6 cellular contexts compared by ENCODE assay signal in the genomic region with DNA sequence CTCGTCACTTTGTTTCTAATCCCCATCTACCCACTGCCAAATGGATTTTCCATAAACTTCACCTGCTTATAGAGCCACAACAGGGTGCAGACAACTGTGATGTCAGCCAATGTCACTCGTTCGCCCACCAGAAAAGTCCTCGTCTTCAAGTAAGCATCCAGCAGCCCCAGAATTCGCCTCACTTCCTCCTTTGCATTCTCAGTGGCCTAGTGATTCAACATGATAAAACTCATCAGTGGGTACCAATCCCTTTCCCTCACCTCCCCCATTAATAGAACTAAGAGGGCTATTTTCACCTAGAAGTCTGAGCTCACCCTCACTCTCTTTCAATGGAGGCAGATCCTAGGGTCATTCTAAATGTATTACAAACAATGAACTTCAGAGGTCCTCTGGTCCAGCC. TPM values are rescaled to one million over a fixed set of nuclear protein-coding genes. Genes with fewer than 3 reads are reported as not detected.
DNase-seq lines count a peak whose midpoint lies in the region; ATAC-seq and TF ChIP-seq lines count a peak whose summit lies in the region.
"Not testable (repeated sequence)": the region's sequence is repeated elsewhere in the genome, so short reads cannot be mapped to it uniquely, and the experiment has no call there.

No MANE protein-coding gene starts in this region.

- POLR2A ChIA-PET in T-cell (lab: Charles Lee): not testable (repeated sequence)

- H3K4me3 Mint-ChIP-seq in HFFc6 (peak overlapping the region; percentile 98), T-cell (peak overlapping the region in 2 of 3 donors; percentile 14 to 95), endothelial cell (ENCODE audit: unreplicated experiment) (peak overlapping the region; percentile 81), osteocyte (ENCODE audit: unreplicated experiment) (peak overlapping the region; percentile 2)
- H3K4me3 Mint-ChIP-seq in activated T-helper 2 cell treated with anti-CD3 and anti-CD28 coated beads, Interferon-gamma antibody, Interleukin-2, Interleukin-4, amounts not matched to agents 10 μg/mL and 5 μg/mL and 100 μg/mL, durations not matched to agents 14 hours and 24 hours and 36 hours (ENCODE audit: low read depth): peak overlapping the region; percentile 48

- H3K36me3 Mint-ChIP-seq in HFFc6 (ENCODE audit: low read depth) (peaks cover 44% of the 10 kb centered on the region), T-cell (peaks cover 46% of the 10 kb centered on the region), endothelial cell (ENCODE audit: low read depth, unreplicated experiment) (peaks cover 58% of the 10 kb centered on the region), osteocyte (ENCODE audit: unreplicated experiment) (peaks cover 44% of the 10 kb centered on the region)
- peaks cover 89% of the 10 kb centered on the region for H3K36me3 Mint-ChIP-seq in activated T-helper 2 cell treated with anti-CD3 and anti-CD28 coated beads, Interferon-gamma antibody, Interleukin-2, Interleukin-4, amounts not matched to agents 10 μg/mL and 5 μg/mL and 100 μg/mL, durations not matched to agents 14 hours and 24 hours and 36 hours (ENCODE audit: low read depth)

- H3K27me3 ChIP-seq in BLaER1: not testable (repeated sequence)

- H4K20me1 ChIP-seq in BLaER1: peaks cover 75% of the 10 kb centered on the region

- DNase-seq in HFFc6; T-cell; activated T-helper 2 cell treated with anti-CD3 and anti-CD28 coated beads, Interferon-gamma antibody, Interleukin-2, Interleukin-4, amounts not matched to agents 10 μg/mL and 5 μg/mL and 100 μg/mL, durations not matched to agents 14 hours and 24 hours and 36 hours (ENCODE audit: low spot score); endothelial cell (ENCODE audit: low spot score); osteocyte (ENCODE audit: extremely low spot score, unreplicated experiment): not testable (repeated sequence)

- intact Hi-C loops in activated T-helper 2 cell treated with anti-CD3 and anti-CD28 coated beads, Interferon-gamma antibody, Interleukin-2, Interleukin-4, amounts not matched to agents 10 μg/mL and 5 μg/mL and 100 μg/mL, durations not matched to agents 14 hours and 24 hours and 36 hours (cut with micrococcal nuclease): loop anchor here (5.0 kb wide), 1 partner anchor 41 kb away; a partner anchor contains a TSS

- H3K9me3 ChIP-seq in BLaER1: not testable (repeated sequence)

- H3K4me2 ChIP-seq in BLaER1: peak overlapping the region; percentile 93

- CTCF ChIA-PET in T-cell (lab: Charles Lee): interaction anchor here (0.5 to 1.9 kb wide), 4 partner anchors 11 to 146 kb away, joined by 4 to 8 read pairs (median 5); no protein-coding TSS in a partner anchor

- not testable (repeated sequence) for H3K9me3 Mint-ChIP-seq in HFFc6; T-cell; activated T-helper 2 cell treated with anti-CD3 and anti-CD28 coated beads, Interferon-gamma antibody, Interleukin-2, Interleukin-4, amounts not matched to agents 10 μg/mL and 5 μg/mL and 100 μg/mL, durations not matched to agents 14 hours and 24 hours and 36 hours; endothelial cell (ENCODE audit: unreplicated experiment); osteocyte (ENCODE audit: unreplicated experiment)

- H3K9ac ChIP-seq in BLaER1: peak overlapping the region; percentile 98; the same call in 1 of the 2 replicates

- not testable (repeated sequence) for H3K4me3 ChIP-seq in BLaER1

- H3K4me1 Mint-ChIP-seq in HFFc6 (ENCODE audit: low read depth) (peaks cover 63% of the 10 kb centered on the region), T-cell (peaks cover 60 to 72% (median 68%) of the 10 kb centered on the region in 3 donors), endothelial cell (ENCODE audit: unreplicated experiment) (peaks cover 50% of the 10 kb centered on the region), osteocyte (ENCODE audit: unreplicated experiment) (peaks cover 44% of the 10 kb centered on the region)
- peaks cover 48% of the 10 kb centered on the region for H3K4me1 Mint-ChIP-seq in activated T-helper 2 cell treated with anti-CD3 and anti-CD28 coated beads, Interferon-gamma antibody, Interleukin-2, Interleukin-4, amounts not matched to agents 10 μg/mL and 5 μg/mL and 100 μg/mL, durations not matched to agents 14 hours and 24 hours and 36 hours (ENCODE audit: low read depth)

- H3K27ac Mint-ChIP-seq in HFFc6 (peak overlapping the region; percentile 58), T-cell (peak overlapping the region; percentile 29 to 97), endothelial cell (ENCODE audit: unreplicated experiment) (peak overlapping the region; percentile 20), osteocyte (ENCODE audit: unreplicated experiment) (peak overlapping the region; percentile 66)
- H3K27ac Mint-ChIP-seq in activated T-helper 2 cell treated with anti-CD3 and anti-CD28 coated beads, Interferon-gamma antibody, Interleukin-2, Interleukin-4, amounts not matched to agents 10 μg/mL and 5 μg/mL and 100 μg/mL, durations not matched to agents 14 hours and 24 hours and 36 hours: peak overlapping the region; percentile 58

- H3K4me1 ChIP-seq in BLaER1: peaks cover 51% of the 10 kb centered on the region

- ATAC-seq in T-cell (replicated peaks in 1 of 4): not testable (repeated sequence)

- H3K36me3 ChIP-seq in BLaER1: peaks cover 76% of the 10 kb centered on the region

- H3K27me3 Mint-ChIP-seq in HFFc6 (ENCODE audit: insufficient read depth); T-cell; activated T-helper 2 cell treated with anti-CD3 and anti-CD28 coated beads, Interferon-gamma antibody, Interleukin-2, Interleukin-4, amounts not matched to agents 10 μg/mL and 5 μg/mL and 100 μg/mL, durations not matched to agents 14 hours and 24 hours and 36 hours (ENCODE audit: low read depth); endothelial cell (ENCODE audit: unreplicated experiment); osteocyte (ENCODE audit: unreplicated experiment): not testable (repeated sequence)

- TF ChIP-seq CTCF in HFFc6 (IDR thresholded peaks at IDR 0.05); endothelial cell (IDR thresholded peaks at IDR 0.05; ENCODE audit: unreplicated experiment); osteocyte (IDR thresholded peaks at IDR 0.05): not testable (repeated sequence)

- H3K27ac ChIP-seq in BLaER1: not testable (repeated sequence)

RNA-seq across cellular contexts. Expression of a gene that starts 2.8 kb away (rescaled TPM):
- total RNA-seq in HFFc6 (2021; fragmentation: NEBNext Ultra II Directional; extraction: Animal tissue kit (Norgen Biotek cat#: 25700)): 1,000 to 10,000 TPM; 1,302 to 1,474 (median 1,327) TPM
- total RNA-seq in T-cell (1,000 to 10,000 TPM; 1,908 to 2,187 (median 2,119) TPM), endothelial cell (ENCODE audit: unreplicated experiment) (1,951 TPM), osteocyte (1,404 TPM in 2 replicates)
- total RNA-seq in activated T-helper 2 cell treated with anti-CD3 and anti-CD28 coated beads, Interferon-gamma antibody, Interleukin-2, Interleukin-4, amounts not matched to agents 10 μg/mL and 5 μg/mL and 100 μg/mL, durations not matched to agents 14 hours and 24 hours and 36 hours: 1,369 and 1,395 TPM in 2 replicates

RNA-seq across cellular contexts. Expression of a gene that starts 20.4 kb away (rescaled TPM):
- 10 to 100 TPM; 14.6 to 18.0 (median 16.9) TPM for total RNA-seq in HFFc6 (2021; fragmentation: NEBNext Ultra II Directional; extraction: Animal tissue kit (Norgen Biotek cat#: 25700))
- 10 to 100 TPM; 35.2 to 56.0 (median 42.9) TPM for total RNA-seq in T-cell
- total RNA-seq in activated T-helper 2 cell treated with anti-CD3 and anti-CD28 coated beads, Interferon-gamma antibody, Interleukin-2, Interleukin-4, amounts not matched to agents 10 μg/mL and 5 μg/mL and 100 μg/mL, durations not matched to agents 14 hours and 24 hours and 36 hours: 29.9 and 41.7 TPM in 2 replicates
- 21.2 TPM for total RNA-seq in endothelial cell (ENCODE audit: unreplicated experiment)
- total RNA-seq in osteocyte: 12.7 and 15.6 TPM in 2 replicates

RNA-seq across cellular contexts. Expression of a gene that starts 24.3 kb away (rescaled TPM):
- 100 to 1,000 TPM; 426 to 589 (median 452) TPM for total RNA-seq in HFFc6 (2021; fragmentation: NEBNext Ultra II Directional; extraction: Animal tissue kit (Norgen Biotek cat#: 25700))
- total RNA-seq in T-cell (100 to 1,000 TPM; 267 to 636 (median 395) TPM), endothelial cell (ENCODE audit: unreplicated experiment) (136 TPM), osteocyte (462 and 503 TPM in 2 replicates)
- total RNA-seq in activated T-helper 2 cell treated with anti-CD3 and anti-CD28 coated beads, Interferon-gamma antibody, Interleukin-2, Interleukin-4, amounts not matched to agents 10 μg/mL and 5 μg/mL and 100 μg/mL, durations not matched to agents 14 hours and 24 hours and 36 hours: 105 and 108 TPM in 2 replicates

RNA-seq across cellular contexts. Expression of a gene that starts 30.8 kb away (rescaled TPM):
- total RNA-seq in HFFc6 (2021; fragmentation: NEBNext Ultra II Directional; extraction: Animal tissue kit (Norgen Biotek cat#: 25700)): 100 to 1,000 TPM in 2 of 6 experiments, 10 to 100 TPM in 4; 89.6 to 106 (median 95.8) TPM
- total RNA-seq in T-cell (100 to 1,000 TPM; 151 to 185 (median 184) TPM), endothelial cell (ENCODE audit: unreplicated experiment) (157 TPM), osteocyte (91.6 and 107 TPM in 2 replicates)
- 201 and 215 TPM in 2 replicates for total RNA-seq in activated T-helper 2 cell treated with anti-CD3 and anti-CD28 coated beads, Interferon-gamma antibody, Interleukin-2, Interleukin-4, amounts not matched to agents 10 μg/mL and 5 μg/mL and 100 μg/mL, durations not matched to agents 14 hours and 24 hours and 36 hours

RNA-seq across cellular contexts. Expression of a gene that starts 41.7 kb away (rescaled TPM):
- 10 to 100 TPM; 32.5 to 39.6 (median 36.4) TPM for total RNA-seq in HFFc6 (2021; fragmentation: NEBNext Ultra II Directional; extraction: Animal tissue kit (Norgen Biotek cat#: 25700))
- total RNA-seq in T-cell: 100 to 1,000 TPM; 160 to 372 (median 328) TPM
- 144 and 146 TPM in 2 replicates for total RNA-seq in activated T-helper 2 cell treated with anti-CD3 and anti-CD28 coated beads, Interferon-gamma antibody, Interleukin-2, Interleukin-4, amounts not matched to agents 10 μg/mL and 5 μg/mL and 100 μg/mL, durations not matched to agents 14 hours and 24 hours and 36 hours
- total RNA-seq in endothelial cell (ENCODE audit: unreplicated experiment): 98.6 TPM
- total RNA-seq in osteocyte: 78.8 and 80.9 TPM in 2 replicates

Comparison
In these comparisons a context has a peak if more than half of its experiments do, and no peak if none do; other contexts are left out.
1. H3K4me3 Mint-ChIP-seq: peak in every context shown above with its lines; median percentile 98 in HFFc6; 81 in endothelial cell; 54 in T-cell; 48 in activated T-helper 2 cell treated with anti-CD3 and anti-CD28 coated beads, Interferon-gamma antibody, Interleukin-2, Interleukin-4, amounts not matched to agents 10 μg/mL and 5 μg/mL and 100 μg/mL, durations not matched to agents 14 hours and 24 hours and 36 hours; 2 in osteocyte.